ENCODE assay signal across 16 cellular contexts in genomic region chr2:180291552-180292421, GRCh38.
DNase-seq lines count a peak whose midpoint lies in the region; ATAC-seq and TF ChIP-seq lines count a peak whose summit lies in the region.
"Had no signal": no experiment of that assay in that cellular context is flagged by ENCODE, and none has a peak within 500 bp of the region (broad histone marks: within the 10 kb centered on the region; RNA-seq: fewer than 3 reads in every experiment).

No MANE protein-coding gene starts in this region.

- H3K27ac Mint-ChIP-seq in T-helper 17 cell, result no peak overlapping the region

- peak; percentile 90 for DNase-seq in ELR (ENCODE audit: low read depth)
- DNase-seq in PC-3, result peak; percentile 85
- DNase-seq in epithelial cell of prostate (ENCODE audit: low read depth, low spot score), result no peak
- no peak for DNase-seq in stimulated activated CD4-positive, alpha-beta T cell treated with anti-CD3 and anti-CD28 coated beads, Interleukin-12 subunit alpha, Interleukin-12 subunit beta, amount 100 ng/mL, for 4 hours
- no peak for DNase-seq in T-helper 17 cell
- DNase-seq: activated gamma-delta T cell treated with Interleukin-2 at 50 U/mL for 16 hours; effector CD8-positive, alpha-beta T cell; NCI-H1105; pancreas; spleen; substantia nigra; WERI-Rb-1 had no signal

- H3K9me3 ChIP-seq in PC-3 (ENCODE audit: low read length) (no peaks in the 10 kb centered on the region), skeletal muscle satellite cell (replicated peaks; ENCODE audit: low read length) (no peaks in the 10 kb centered on the region), T-helper 17 cell (ENCODE audit: control insufficient read depth, low read length, poor library complexity, severe bottlenecking) (no peaks in the 10 kb centered on the region)
- H3K9me3 ChIP-seq: pancreas had no signal

- H3K4me1 ChIP-seq in PC-3 (ENCODE audit: insufficient read depth, low read length) (peaks cover 38% of the 10 kb centered on the region), skeletal muscle satellite cell (ENCODE audit: control insufficient read depth, insufficient read depth, low read length) (peaks cover 20% of the 10 kb centered on the region)
- H3K4me1 ChIP-seq: pancreas, spleen had no signal

- H4K20me1 ChIP-seq in PC-3 (ENCODE audit: low read length), result no peaks in the 10 kb centered on the region

- BruUV-seq in PC-3 (replicated peaks; lab: Mats Ljungman, UMichigan), result no TSS peak

- POLR2A ChIA-PET in PC-3 (lab: Charles Lee; ENCODE audit: unreplicated experiment), result no interaction called here

- no peak overlapping the region for H3K4me3 Mint-ChIP-seq in T-helper 17 cell

- no peaks in the 10 kb centered on the region for H3K36me3 Mint-ChIP-seq in T-helper 17 cell (ENCODE audit: low read depth)

- no peak for TF ChIP-seq CTCF in PC-3 (conservative IDR thresholded peaks at IDR 0.05; ENCODE audit: low read depth, low read length)

- no peaks in the 10 kb centered on the region for H3K4me1 Mint-ChIP-seq in T-helper 17 cell

- H3K9me2 ChIP-seq in PC-3 (replicated peaks; ENCODE audit: low read length), result no peaks in the 10 kb centered on the region

- H3K79me2 ChIP-seq in PC-3 (ENCODE audit: low read length), result no peaks in the 10 kb centered on the region

- H3K27me3 Mint-ChIP-seq in T-helper 17 cell, result no peaks in the 10 kb centered on the region

- peak overlapping the region; percentile 97 for H3K27ac ChIP-seq in PC-3 (ENCODE audit: low read length)
- H3K27ac ChIP-seq in epithelial cell of prostate, result peak overlapping the region; percentile 54
- H3K27ac ChIP-seq: C4-2B, pancreas, spleen, WERI-Rb-1 had no signal

- H3K4me2 ChIP-seq in PC-3 (ENCODE audit: low read length) (peak overlapping the region; percentile 85), skeletal muscle satellite cell (ENCODE audit: low read length) (peak overlapping the region; percentile 54)

- peaks cover 9% of the 10 kb centered on the region for H3F3A ChIP-seq in PC-3 (ENCODE audit: low read length, unreplicated experiment)

- H3K4me3 ChIP-seq in PC-3 (ENCODE audit: low read length) (peak overlapping the region; percentile 56), skeletal muscle satellite cell (ENCODE audit: low read length) (peak overlapping the region; percentile 3)
- H3K4me3 ChIP-seq: pancreas, spleen had no signal

- ATAC-seq in PC-3, result peak; percentile 83
- ATAC-seq in HG03520 (IDR thresholded peaks at IDR 0.05; ENCODE audit: unreplicated experiment), result no peak
- no peak for ATAC-seq in T-helper 17 cell
- ATAC-seq: HepG2 had no signal

- H3K27me3 ChIP-seq in PC-3 (ENCODE audit: low read length), result no peaks in the 10 kb centered on the region
- H3K27me3 ChIP-seq in skeletal muscle satellite cell (ENCODE audit: control insufficient read depth, insufficient read depth, low read length), result no peaks in the 10 kb centered on the region
- H3K27me3 ChIP-seq: pancreas, spleen had no signal

- H3K36me3 ChIP-seq in PC-3 (ENCODE audit: low read depth, low read length) (no peaks in the 10 kb centered on the region), skeletal muscle satellite cell (ENCODE audit: insufficient read depth, low read length) (no peaks in the 10 kb centered on the region)
- H3K36me3 ChIP-seq: pancreas, spleen, WERI-Rb-1 had no signal

- intact Hi-C loops in PC-3 (cut with micrococcal nuclease), result loop anchor here (1.0 to 10.0 kb wide), 2 partner anchors 33 to 73 kb away; no protein-coding TSS in a partner anchor

- H2AFZ ChIP-seq in PC-3 (ENCODE audit: low read length), result peak overlapping the region; percentile 8; the same call in 1 of the 2 replicates

- H3K9ac ChIP-seq in PC-3 (ENCODE audit: low read length) (peak overlapping the region; percentile 72), skeletal muscle satellite cell (ENCODE audit: low read depth, low read length) (no peak overlapping the region)

- CTCF ChIA-PET in PC-3 (lab: Charles Lee), result interaction anchor here (0.7 kb wide), 1 partner anchor 469 kb away, joined by 3 read pairs; no protein-coding TSS in a partner anchor

Comparison
In these comparisons a context has a peak if more than half of its experiments do, and no peak if none do; other contexts are left out.
1. DNase-seq: peak in ELR (single experiment) and PC-3 (single experiment); none in epithelial cell of prostate (single experiment), stimulated activated CD4-positive, alpha-beta T cell treated with anti-CD3 and anti-CD28 coated beads, Interleukin-12 subunit alpha, Interleukin-12 subunit beta, amount 100 ng/mL, for 4 hours (single experiment) and T-helper 17 cell (0 of 3).